In the genomic region with DNA sequence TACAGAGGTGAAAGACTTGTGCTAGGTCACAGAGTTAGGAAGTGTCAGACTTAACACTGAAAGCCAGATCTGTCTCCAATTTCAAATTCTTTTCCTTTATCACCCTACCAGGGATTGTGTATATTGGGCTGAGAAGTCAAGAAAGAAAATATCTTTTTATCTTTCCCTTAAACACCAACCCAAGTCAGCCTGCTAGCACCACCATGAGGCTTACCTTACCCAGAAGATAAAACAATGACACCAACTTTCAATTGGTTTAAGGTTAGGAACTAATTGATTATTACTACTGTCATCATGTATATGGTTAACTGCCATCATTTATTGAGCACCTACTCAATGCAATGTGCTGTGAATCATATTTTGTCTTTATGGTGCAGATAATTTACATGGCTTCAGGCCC, we compare ENCODE assay signal across 15 cellular contexts.
"Had no signal": no experiment of that assay in that cellular context is flagged by ENCODE, and none has a peak within 500 bp of the region (broad histone marks: within the 10 kb centered on the region; RNA-seq: fewer than 3 reads in every experiment).

No MANE protein-coding gene starts in this region.

- H3K9me3 ChIP-seq: left ventricle myocardium inferior, mucosa of descending colon, neutrophil had no signal

- ATAC-seq: activated T-cell treated with anti-CD3 and anti-CD28 coated beads, Interleukin-2, amount 50 U/mL, for 4 hours; mucosa of descending colon; natural killer cell; stimulated activated memory B cell treated with anti-CD40 and anti-IgM and Interleukin-4, amounts not matched to agents 10 μg/mL and 1 μg/mL and 100 μg/mL, for 72 hours had no signal

- H3K27me3 ChIP-seq: neutrophil had no signal

- H3K27ac ChIP-seq: left ventricle myocardium inferior, neutrophil, VCaP had no signal

- H3K4me3 ChIP-seq: left ventricle myocardium inferior, mucosa of descending colon had no signal

- H3K36me3 ChIP-seq: left ventricle myocardium inferior, neutrophil had no signal

- H3K4me1 ChIP-seq: left ventricle myocardium inferior had no signal

- DNase-seq: activated CD4-positive, alpha-beta memory T cell treated with anti-CD3 and anti-CD28 coated beads for 36 hours; activated CD4-positive, alpha-beta T cell treated with anti-CD3 and anti-CD28 coated beads for 1 hour; activated effector memory CD4-positive, alpha-beta T cell treated with anti-CD3 and anti-CD28 coated beads, Interleukin-2, amount 50 U/mL, for 16 hours; activated T-cell treated with anti-CD3 and anti-CD28 coated beads, Interleukin-2, amount 50 U/mL, for 4 hours; amniotic stem cell; effector CD8-positive, alpha-beta T cell; hypothalamus; left ventricle myocardium inferior; mucosa of descending colon; natural killer cell; posterior cingulate gyrus; stimulated activated CD4-positive, alpha-beta T cell treated with anti-CD3 and anti-CD28 coated beads, Interleukin-2, amount 100 ng/mL, for 48 hours had no signal
